Comparison of ENCODE assay signal across 11 cellular contexts in the genomic region with DNA sequence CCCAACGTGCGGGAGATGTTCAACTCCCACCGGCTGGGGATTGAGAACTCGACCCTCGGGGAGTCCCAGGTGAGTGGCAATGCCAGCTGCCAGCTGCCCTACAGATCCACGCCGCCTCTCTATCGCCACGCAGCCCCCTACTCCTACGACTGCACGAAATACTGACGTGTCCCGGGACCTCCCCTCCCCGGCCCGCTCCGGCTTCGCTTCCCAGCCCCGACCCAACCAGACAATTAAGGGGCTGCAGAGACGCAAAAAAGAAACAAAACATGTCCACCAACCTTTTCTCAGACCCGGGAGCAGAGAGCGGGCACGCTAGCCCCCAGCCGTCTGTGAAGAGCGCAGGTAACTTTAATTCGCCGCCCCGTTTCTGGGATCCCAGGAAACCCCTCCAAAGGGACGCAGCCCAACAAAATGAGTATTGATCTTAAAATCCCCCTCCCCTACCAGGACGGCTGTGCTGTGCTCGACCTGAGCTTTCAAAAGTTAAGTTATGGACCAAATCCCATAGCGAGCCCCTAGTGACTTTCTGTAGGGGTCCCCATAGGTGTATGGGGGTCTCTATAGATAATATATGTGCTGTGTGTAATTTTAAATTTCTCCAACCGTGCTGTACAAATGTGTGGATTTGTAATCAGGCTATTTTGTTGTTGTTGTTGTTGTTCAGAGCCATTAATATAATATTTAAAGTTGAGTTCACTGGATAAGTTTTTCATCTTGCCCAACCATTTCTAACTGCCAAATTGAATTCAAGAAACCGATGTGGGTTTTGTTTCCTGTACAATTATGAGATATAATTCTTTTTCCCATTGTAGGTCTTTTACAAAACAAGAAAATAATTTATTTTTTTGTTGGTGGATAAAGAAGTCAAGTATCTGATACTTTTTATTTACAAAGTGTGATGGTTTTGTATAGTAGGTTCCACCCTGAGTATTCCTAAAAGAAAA. TPM values are rescaled to one million over a fixed set of nuclear protein-coding genes. Genes with fewer than 3 reads are reported as not detected.
DNase-seq lines count a peak whose midpoint lies in the region; ATAC-seq, FAIRE-seq and TF ChIP-seq lines count a peak whose summit lies in the region.
"Had no signal": no experiment of that assay in that cellular context is flagged by ENCODE, and none has a peak within 500 bp of the region (broad histone marks: within the 10 kb centered on the region; RNA-seq: fewer than 3 reads in every experiment).

No MANE protein-coding gene starts in this region.

- H3K79me2 ChIP-seq in smooth muscle cell (ENCODE audit: low read depth), result peaks cover 24% of the 10 kb centered on the region

- peak overlapping the region; percentile 22 for H2AFZ ChIP-seq in smooth muscle cell (ENCODE audit: low read depth)

- H3K9me3 Mint-ChIP-seq in brain, result no peaks in the 10 kb centered on the region
- no peaks in the 10 kb centered on the region for H3K9me3 Mint-ChIP-seq in stimulated activated memory B cell treated with anti-CD40 and anti-IgM and Interleukin-4, amounts not matched to agents 10 μg/mL and 1 μg/mL and 100 μg/mL, for 72 hours

- H3K9ac ChIP-seq in HUES48 (ENCODE audit: low read depth, low read length), result no peak overlapping the region
- peak overlapping the region; percentile 37 to 65 for H3K9ac ChIP-seq in kidney (ENCODE audit: low read length in 2 of 2)
- H3K9ac ChIP-seq in smooth muscle cell (ENCODE audit: low read depth), result peak overlapping the region; percentile 76

- TF ChIP-seq CTCF in brain (conservative IDR thresholded peaks at IDR 0.05) (no peak), kidney (IDR thresholded peaks at IDR 0.05; ENCODE audit: borderline replicate concordance, extremely low read depth, insufficient read depth) (no peak), smooth muscle cell (IDR thresholded peaks at IDR 0.05; ENCODE audit: borderline replicate concordance, insufficient read depth, poor library complexity, severe bottlenecking) (no peak)

- H3K27me3 ChIP-seq in HUES48 (ENCODE audit: control insufficient read depth, insufficient read depth, low read length) (peaks cover 99% of the 10 kb centered on the region), smooth muscle cell (ENCODE audit: low read depth) (peaks cover 30% of the 10 kb centered on the region)

- peak overlapping the region; percentile 40 for H3K4me3 ChIP-seq in HUES48 (ENCODE audit: low read depth, low read length)
- peak overlapping the region; percentile 53 to 60 for H3K4me3 ChIP-seq in kidney (ENCODE audit: low read length in 2 of 2)
- H3K4me3 ChIP-seq in smooth muscle cell, result peak overlapping the region; percentile 67

- H4K20me1 ChIP-seq in smooth muscle cell (ENCODE audit: low read depth), result peaks cover 24% of the 10 kb centered on the region

- peak overlapping the region in 3 of 5 experiments; percentile 53 to 81 (median 74) for H3K4me3 Mint-ChIP-seq in brain
- H3K4me3 Mint-ChIP-seq in stimulated activated memory B cell treated with anti-CD40 and anti-IgM and Interleukin-4, amounts not matched to agents 10 μg/mL and 1 μg/mL and 100 μg/mL, for 72 hours, result no peak overlapping the region

- FAIRE-seq in kidney (lab: Jason Lieb, UNC), result no peak

- no peaks in the 10 kb centered on the region for H3F3A ChIP-seq in smooth muscle cell (ENCODE audit: low read depth)

- H3K9me3 ChIP-seq in HUES48 (ENCODE audit: control insufficient read depth, insufficient read depth, low read length), result no peaks in the 10 kb centered on the region
- no peaks in the 10 kb centered on the region for H3K9me3 ChIP-seq in kidney (ENCODE audit: control insufficient read depth in 1 of 2, low read length in 2 of 2)
- H3K9me3 ChIP-seq in smooth muscle cell (replicated peaks; ENCODE audit: low read depth), result no peaks in the 10 kb centered on the region

- peaks cover 13% of the 10 kb centered on the region for H3K4me1 Mint-ChIP-seq in brain
- peaks cover 15% of the 10 kb centered on the region for H3K4me1 Mint-ChIP-seq in stimulated activated memory B cell treated with anti-CD40 and anti-IgM and Interleukin-4, amounts not matched to agents 10 μg/mL and 1 μg/mL and 100 μg/mL, for 72 hours

- H3K4me1 ChIP-seq in HUES48 (ENCODE audit: control insufficient read depth, insufficient read depth, low read length), result peaks cover 40% of the 10 kb centered on the region
- peaks cover 0 to 11% of the 10 kb centered on the region in 2 donors for H3K4me1 ChIP-seq in kidney (ENCODE audit: control insufficient read depth in 1 of 2, insufficient read depth in 1 of 2, low read depth in 1 of 2, low read length in 2 of 2)
- peaks cover 42% of the 10 kb centered on the region for H3K4me1 ChIP-seq in smooth muscle cell (ENCODE audit: low read depth)

- H3K27ac Mint-ChIP-seq in brain, result no peak overlapping the region
- H3K27ac Mint-ChIP-seq in stimulated activated memory B cell treated with anti-CD40 and anti-IgM and Interleukin-4, amounts not matched to agents 10 μg/mL and 1 μg/mL and 100 μg/mL, for 72 hours, result no peak overlapping the region

- 7% methylated on average over 27 of the region's 33 CpGs for WGBS in smooth muscle cell (ENCODE audit: low lambda C conversion rate)

- H3K36me3 Mint-ChIP-seq in brain, result no peaks in the 10 kb centered on the region
- no peaks in the 10 kb centered on the region for H3K36me3 Mint-ChIP-seq in stimulated activated memory B cell treated with anti-CD40 and anti-IgM and Interleukin-4, amounts not matched to agents 10 μg/mL and 1 μg/mL and 100 μg/mL, for 72 hours

- DNase-seq in kidney (no peak), smooth muscle cell (lab: John Stamatoyannopoulos, UW; ENCODE audit: unreplicated experiment) (no peak), NCI-H2081 treated with DMSO at 0.1 percent for 48 hours (lab: John Stamatoyannopoulos, UW) (no peak)
- DNase-seq: activated naive CD4-positive, alpha-beta T cell treated with Interleukin-2 at 50 U/mL for 16 hours; stimulated activated naive CD8-positive, alpha-beta T cell treated with anti-CD3 and anti-CD28 coated beads, Interleukin-15, Interleukin-2, amounts not matched to agents 100 U/mL and 50 U/mL, for 24 hours had no signal

- H3K36me3 ChIP-seq in HUES48 (ENCODE audit: control insufficient read depth, insufficient read depth, low read length), result no peaks in the 10 kb centered on the region
- no peaks in the 10 kb centered on the region for H3K36me3 ChIP-seq in kidney (ENCODE audit: control insufficient read depth in 1 of 2, insufficient read depth in 2 of 2, low read length in 2 of 2)
- no peaks in the 10 kb centered on the region for H3K36me3 ChIP-seq in smooth muscle cell (ENCODE audit: low read depth)

- H3K4me2 ChIP-seq in smooth muscle cell, result peak overlapping the region; percentile 93

- H3K27ac ChIP-seq in HUES48 (ENCODE audit: low read depth, low read length), result no peak overlapping the region
- H3K27ac ChIP-seq in kidney (ENCODE audit: low read depth in 2 of 2, low read length in 2 of 2), result peak overlapping the region; percentile 62 to 76
- H3K27ac ChIP-seq in smooth muscle cell (ENCODE audit: low read depth), result peak overlapping the region; percentile 22
- H3K27ac ChIP-seq: skin epidermis, VCaP had no signal

- peaks cover 93% of the 10 kb centered on the region for H3K27me3 Mint-ChIP-seq in brain
- H3K27me3 Mint-ChIP-seq in stimulated activated memory B cell treated with anti-CD40 and anti-IgM and Interleukin-4, amounts not matched to agents 10 μg/mL and 1 μg/mL and 100 μg/mL, for 72 hours, result peaks cover 75% of the 10 kb centered on the region

- intact Hi-C loops in kidney (cut with DNase I), result loop anchor here (5.0 to 10.0 kb wide), 2 partner anchors 493 to 716 kb away; no protein-coding TSS in a partner anchor

- ATAC-seq in stimulated activated memory B cell treated with anti-CD40 and anti-IgM and Interleukin-4, amounts not matched to agents 10 μg/mL and 1 μg/mL and 100 μg/mL, for 72 hours, result no peak
- ATAC-seq in GM21515 (IDR thresholded peaks at IDR 0.05; ENCODE audit: unreplicated experiment), result no peak
- ATAC-seq: stimulated activated naive CD8-positive, alpha-beta T cell treated with anti-CD3 and anti-CD28 coated beads, Interleukin-15, Interleukin-2, amounts not matched to agents 100 U/mL and 50 U/mL, for 24 hours had no signal

RNA-seq across cellular contexts. Expression of gene FOXC2, which starts 2.3 kb away (rescaled TPM):
- polyA plus RNA-seq in brain (ENCODE audit: insufficient read depth, low read depth, low replicate concordance), result 0.71 TPM
- 6.3 TPM for total RNA-seq in kidney
- 3.8 TPM for polyA plus RNA-seq in kidney (ENCODE audit: insufficient read depth, low read depth, low replicate concordance)
- 2.7 and 2.8 TPM in 2 replicates for total RNA-seq in smooth muscle cell
- 18.0 and 18.1 TPM in 2 replicates for polyA plus RNA-seq in smooth muscle cell

RNA-seq across cellular contexts. Expression of gene FOXL1, which starts 9.4 kb away (rescaled TPM):
- 0.22 TPM for polyA plus RNA-seq in brain (ENCODE audit: insufficient read depth, low read depth, low replicate concordance)
- 2.0 TPM for total RNA-seq in kidney
- polyA plus RNA-seq in kidney (ENCODE audit: insufficient read depth, low read depth, low replicate concordance), result 0.52 TPM
- total RNA-seq in smooth muscle cell, result 4.6 and 6.8 TPM in 2 replicates
- 3.8 and 5.4 TPM in 2 replicates for polyA plus RNA-seq in smooth muscle cell

RNA-seq across cellular contexts. Expression of gene MTHFSD, which starts 13.9 kb away (rescaled TPM):
- polyA plus RNA-seq in brain (ENCODE audit: insufficient read depth, low read depth, low replicate concordance) (20.8 TPM), kidney (ENCODE audit: insufficient read depth, low read depth, low replicate concordance) (11.3 TPM), smooth muscle cell (13.3 and 16.5 TPM in 2 replicates)
- total RNA-seq in kidney (26.2 TPM), smooth muscle cell (14.7 and 23.0 TPM in 2 replicates)

RNA-seq across cellular contexts. Expression of gene FOXF1, which starts 58.6 kb away (rescaled TPM):
- polyA plus RNA-seq in brain (ENCODE audit: insufficient read depth, low read depth, low replicate concordance) (1.4 TPM), kidney (ENCODE audit: insufficient read depth, low read depth, low replicate concordance) (0.67 TPM), smooth muscle cell (30.5 and 31.5 TPM in 2 replicates)
- total RNA-seq in kidney (0.57 TPM), smooth muscle cell (15.6 and 24.7 TPM in 2 replicates)
